Comparison of ENCODE assay signal across 8 cellular contexts in genomic region chr19:12939908-12940533, GRCh38. TPM values are rescaled to one million over a fixed set of nuclear protein-coding genes. Genes with fewer than 3 reads are reported as not detected.
DNase-seq lines count a peak whose midpoint lies in the region; FAIRE-seq and TF ChIP-seq lines count a peak whose summit lies in the region.

No MANE protein-coding gene starts in this region.

- no peaks in the 10 kb centered on the region for H3K27me3 Mint-ChIP-seq in CD4-positive, alpha-beta memory T cell

- H3K23me2 ChIP-seq in H1 (ENCODE audit: low read depth, low read length), result peaks cover 11% of the 10 kb centered on the region; the same call in 1 of the 2 replicates

- H3K79me2 ChIP-seq in OCI-LY1 (ENCODE audit: insufficient read depth, low read length) (peaks cover 20% of the 10 kb centered on the region), H1 (ENCODE audit: control insufficient read depth in 1 of 2, insufficient read depth in 2 of 2, low read length in 2 of 2) (peaks cover 13 to 26% of the 10 kb centered on the region in 2 experiments)

- CTCF ChIA-PET in CD4-positive, alpha-beta memory T cell (lab: Charles Lee; ENCODE audit: partially characterized antibody), result interaction anchor here (1.0 to 1.5 kb wide), 2 partner anchors 25 to 49 kb away, joined by 3 to 4 read pairs; partner anchors contain the start of gene GCDH
- CTCF ChIA-PET in H1 (lab: Charles Lee; ENCODE audit: partially characterized antibody), result interaction anchor here (0.7 kb wide), 1 partner anchor 25 kb away, joined by 5 read pairs; no protein-coding TSS in a partner anchor

- 0 out of 2 replicates have a peak, but pooled peaks cover 3% of the 10 kb centered on the region for H4K20me1 ChIP-seq in OCI-LY1 (ENCODE audit: insufficient read depth, low read length)
- peaks cover 12 to 18% of the 10 kb centered on the region in 2 experiments for H4K20me1 ChIP-seq in H1 (replicated peaks in 1 of 2; ENCODE audit: control insufficient read depth in 1 of 2, insufficient read depth in 2 of 2, low read length in 2 of 2)

- H4K91ac ChIP-seq in H1 (replicated peaks; ENCODE audit: insufficient read length, low read length), result no peak overlapping the region

- peaks cover 0 to 9% (median 0%) of the 10 kb centered on the region in 8 donors for H3K9me3 Mint-ChIP-seq in CD4-positive, alpha-beta memory T cell

- intact Hi-C loops in CD4-positive, alpha-beta memory T cell (cut with micrococcal nuclease), result loop anchor here (10.0 kb wide), 1 partner anchor 205 kb away; the partner anchor contains the start of genes GET3 and TRIR

- H3K4me1 ChIP-seq in CD4-positive, alpha-beta memory T cell (ENCODE audit: insufficient read depth, low read length), result peaks cover 42% of the 10 kb centered on the region
- peaks cover 71% of the 10 kb centered on the region for H3K4me1 ChIP-seq in OCI-LY1 (ENCODE audit: insufficient read depth, low read length, severe bottlenecking)
- H3K4me1 ChIP-seq in H1 (replicated peaks in 1 of 4; ENCODE audit: control insufficient read depth in 3 of 4, insufficient read depth in 4 of 4, low read length in 3 of 4), result peaks cover 0 to 23% (median 13%) of the 10 kb centered on the region in 4 experiments; a peak in 6 of 7 replicates
- H3K4me1 ChIP-seq in neuron (ENCODE audit: insufficient read depth, low read length), result peaks cover 24% of the 10 kb centered on the region

- peaks cover 49% of the 10 kb centered on the region for H3F3A ChIP-seq in OCI-LY1 (ENCODE audit: insufficient read depth, low read length)

- H3K18ac ChIP-seq in H1 (ENCODE audit: extremely low read depth, low read length), result no peak overlapping the region

- DNase-seq in CD4-positive, alpha-beta memory T cell, result no peak
- DNase-seq in H1 (ENCODE audit: low read depth in 1 of 2, low spot score in 2 of 2) (no peak), NCI-H345 treated with DMSO at 0.1 percent for 48 hours (lab: John Stamatoyannopoulos, UW; ENCODE audit: unreplicated experiment) (no peak), D721Med (ENCODE audit: insufficient read length, low spot score) (no peak), NCI-H146 treated with DMSO at 0.1 percent for 48 hours (lab: John Stamatoyannopoulos, UW; ENCODE audit: unreplicated experiment) (no peak)
- DNase-seq in stimulated activated CD4-positive, alpha-beta T cell treated with anti-CD3 and anti-CD28 coated beads, Interleukin-15, amount 100 ng/mL, for 24 hours, result no peak

- H2BK5ac ChIP-seq in H1 (ENCODE audit: low read depth, low read length), result 0 out of 2 replicates have a peak overlapping the region, but pooled peaks have one; percentile 2

- no peak for TF ChIP-seq RAD21 in H1 (IDR thresholded peaks at IDR 0.05 in 1 of 2, conservative IDR thresholded peaks at IDR 0.05 in 1 of 2; ENCODE audit: low read depth in 2 of 2, low read length in 2 of 2)

- H3K4me1 Mint-ChIP-seq in CD4-positive, alpha-beta memory T cell, result peaks cover 23 to 63% (median 38%) of the 10 kb centered on the region in 4 donors

- TF ChIP-seq EP300 in H1 (IDR thresholded peaks at IDR 0.05; ENCODE audit: borderline replicate concordance in 1 of 2, low read depth in 2 of 2, low read length in 2 of 2), result no peak

- H2BK15ac ChIP-seq in H1 (ENCODE audit: low read length), result no peak overlapping the region

- no peak overlapping the region for H2BK12ac ChIP-seq in H1 (ENCODE audit: low read depth, low read length)

- no peak overlapping the region for H4K5ac ChIP-seq in H1 (ENCODE audit: insufficient read length, low read depth, low read length)

- no peaks in the 10 kb centered on the region for H3K27me3 ChIP-seq in CD4-positive, alpha-beta memory T cell (ENCODE audit: insufficient read depth, low read length)
- no peaks in the 10 kb centered on the region for H3K27me3 ChIP-seq in OCI-LY1 (ENCODE audit: insufficient read depth, low read length)
- no peaks in the 10 kb centered on the region for H3K27me3 ChIP-seq in H1 (replicated peaks in 1 of 4; ENCODE audit: control insufficient read depth in 3 of 4, extremely low read depth in 1 of 4, insufficient read depth in 3 of 4, low read length in 3 of 4)
- H3K27me3 ChIP-seq in neuron (ENCODE audit: insufficient read depth, low read length), result no peaks in the 10 kb centered on the region

- no peak overlapping the region for H3K23ac ChIP-seq in H1 (ENCODE audit: insufficient read length)

- H3K27ac Mint-ChIP-seq in CD4-positive, alpha-beta memory T cell, result peak overlapping the region; percentile 96 to 99 (median 98)

- H2BK120ac ChIP-seq in H1 (replicated peaks; ENCODE audit: low read depth, low read length), result no peak overlapping the region

- peak overlapping the region; percentile 97 for H3K9ac ChIP-seq in OCI-LY1 (ENCODE audit: low read length)
- peak overlapping the region in 1 of 4 experiments; percentile 37; a peak in 3 of 7 replicates for H3K9ac ChIP-seq in H1 (replicated peaks in 1 of 4; ENCODE audit: extremely low read depth in 1 of 4, low read depth in 3 of 4, low read length in 3 of 4)

- H3K36me3 Mint-ChIP-seq in CD4-positive, alpha-beta memory T cell, result peaks cover 39 to 54% of the 10 kb centered on the region in 2 donors

- H3K4ac ChIP-seq in H1 (replicated peaks; ENCODE audit: insufficient read length, low read depth, low read length), result no peak overlapping the region

- peak overlapping the region; percentile 94 for H3K4me2 ChIP-seq in OCI-LY1 (ENCODE audit: low read length)
- peak overlapping the region; percentile 75 to 90 for H3K4me2 ChIP-seq in H1 (ENCODE audit: insufficient read depth in 1 of 2, low read depth in 2 of 2, low read length in 2 of 2)

- POLR2A ChIA-PET in CD4-positive, alpha-beta memory T cell (lab: Charles Lee; ENCODE audit: partially characterized antibody), result interaction anchor here (0.6 to 3.1 kb wide), 12 partner anchors 8 to 147 kb away, joined by 3 to 40 read pairs (median 8); partner anchors contain the start of genes DNASE2 and GCDH
- POLR2A ChIA-PET in H1 (lab: Charles Lee; ENCODE audit: partially characterized antibody), result interaction anchor here (0.7 to 3.3 kb wide), 5 partner anchors 8 to 54 kb away, joined by 3 to 71 read pairs (median 6); partner anchors contain the start of genes GADD45GIP1 and GCDH

- H4K8ac ChIP-seq in H1 (ENCODE audit: extremely low read depth, insufficient read depth, low read length), result peak overlapping the region; percentile 42

- H2BK20ac ChIP-seq in H1 (ENCODE audit: low read length), result no peak overlapping the region

- no peaks in the 10 kb centered on the region for H3K9me2 ChIP-seq in OCI-LY1 (ENCODE audit: low read depth, low read length)

- H3K27ac ChIP-seq in CD4-positive, alpha-beta memory T cell (ENCODE audit: low read depth, low read length), result peak overlapping the region; percentile 90
- H3K27ac ChIP-seq in OCI-LY1 (ENCODE audit: low read depth, low read length, poor library complexity, severe bottlenecking), result peak overlapping the region; percentile 87
- H3K27ac ChIP-seq in H1 (ENCODE audit: low read depth, low read length), result no peak overlapping the region

- FAIRE-seq in H1 (lab: Jason Lieb, UNC) (no peak), D721Med (lab: Jason Lieb, UNC) (no peak)

- no peak overlapping the region for H2AK5ac ChIP-seq in H1 (ENCODE audit: low read depth, low read length)

- no peak overlapping the region for H3K56ac ChIP-seq in H1 (replicated peaks; ENCODE audit: insufficient read length, low read depth, low read length)

- no peak overlapping the region for H2AFZ ChIP-seq in OCI-LY1 (ENCODE audit: low read length)
- H2AFZ ChIP-seq in H1 (ENCODE audit: low read length), result no peak overlapping the region
- H2AFZ ChIP-seq in neuron (ENCODE audit: low read depth, low read length), result no peak overlapping the region

- H3K9me3 ChIP-seq in CD4-positive, alpha-beta memory T cell (ENCODE audit: control insufficient read depth in 1 of 2, low read length in 2 of 2), result no peaks in the 10 kb centered on the region
- no peaks in the 10 kb centered on the region for H3K9me3 ChIP-seq in OCI-LY1 (ENCODE audit: low read length)
- no peaks in the 10 kb centered on the region for H3K9me3 ChIP-seq in H1 (ENCODE audit: insufficient read depth in 2 of 2, low read depth in 1 of 2, low read length in 1 of 2)
- H3K9me3 ChIP-seq in neuron (ENCODE audit: low read length), result no peaks in the 10 kb centered on the region

- peak overlapping the region; percentile 94 to 99 (median 98) for H3K4me3 Mint-ChIP-seq in CD4-positive, alpha-beta memory T cell

- no peak overlapping the region for H3K14ac ChIP-seq in H1 (ENCODE audit: insufficient read length)

- no peak for TF ChIP-seq POLR2A in H1 (IDR thresholded peaks at IDR 0.05; ENCODE audit: control extremely low read depth in 1 of 2, low read depth in 2 of 2, low read length in 2 of 2)

- no peaks in the 10 kb centered on the region; the same call in 1 of the 2 replicates for H3K79me1 ChIP-seq in H1 (ENCODE audit: low read depth, low read length)

- peaks cover 48% of the 10 kb centered on the region for H3K36me3 ChIP-seq in CD4-positive, alpha-beta memory T cell (ENCODE audit: insufficient read depth, low read length)
- H3K36me3 ChIP-seq in OCI-LY1 (ENCODE audit: insufficient read depth, low read length), result peaks cover 65% of the 10 kb centered on the region
- peaks cover 19 to 57% (median 38%) of the 10 kb centered on the region in 4 experiments for H3K36me3 ChIP-seq in H1 (ENCODE audit: control insufficient read depth in 2 of 4, insufficient read depth in 4 of 4, low read length in 3 of 4)
- peaks cover 45% of the 10 kb centered on the region for H3K36me3 ChIP-seq in neuron (ENCODE audit: insufficient read depth, low read length)

- TF ChIP-seq CTCF in OCI-LY1 (IDR thresholded peaks at IDR 0.05; ENCODE audit: low read length) (no peak), H1 (IDR thresholded peaks at IDR 0.05; ENCODE audit: control extremely low read depth in 1 of 3, insufficient read depth in 1 of 3, low read depth in 1 of 3, low read length in 3 of 3) (no peak), D721Med (IDR thresholded peaks at IDR 0.05; ENCODE audit: insufficient read depth, missing control alignments) (no peak)

- WGBS in H1 (ENCODE audit: extremely low coverage in 1 of 2, insufficient coverage in 1 of 2, insufficient read length in 1 of 2, insufficient replicate concordance in 2 of 2, low coverage in 1 of 2, low lambda C conversion rate in 2 of 2, missing lambda C conversion rate in 1 of 2), 2 experiments, result 87% methylated on average over 12 of the region's 12 CpGs; no CpG with 5 or more reads in 1 of the 2 experiments

- peak overlapping the region; percentile 49 to 97 for H3K4me3 ChIP-seq in CD4-positive, alpha-beta memory T cell (ENCODE audit: low read length in 2 of 2)
- H3K4me3 ChIP-seq in OCI-LY1 (ENCODE audit: low read depth, low read length, poor library complexity, severe bottlenecking), result peak overlapping the region; percentile 99
- peak overlapping the region; percentile 68 to 97 (median 93); a peak in 5 of 8 replicates for H3K4me3 ChIP-seq in H1 (ENCODE audit: extremely low read depth in 1 of 4, insufficient read depth in 2 of 4, low read depth in 3 of 4, low read length in 4 of 4)
- H3K4me3 ChIP-seq in neuron (ENCODE audit: low read length), result peak overlapping the region; percentile 83

RNA-seq across cellular contexts. Expression of gene CALR, which starts 1.6 kb away (rescaled TPM):
- total RNA-seq in CD4-positive, alpha-beta memory T cell, result 100 to 1,000 TPM; 484 to 499 TPM
- polyA plus RNA-seq in CD4-positive, alpha-beta memory T cell, result 100 to 1,000 TPM in 1 of 2 donors, 10 to 100 TPM in 1; 87.5 to 151 TPM
- total RNA-seq in H1 (2021; fragmentation: NEBNext Ultra II Directional; extraction: Animal tissue kit (Norgen Biotek cat#: 25700)), result 1,155 and 1,177 TPM in 2 replicates
- 418 and 591 TPM in 2 replicates for polyA plus RNA-seq in H1 (2011; rRNA removed)
- polyA plus RNA-seq in H1 (2011; cell fraction: cytosol; rRNA removed), result 688 TPM
- polyA plus RNA-seq in H1 (2011; cell fraction: nucleus; rRNA removed), result 550 TPM
- polyA plus RNA-seq in H1 (2012, experiment 1 of 2), result 1,095 to 1,152 TPM (median 1,124 TPM) in 4 replicates
- polyA plus RNA-seq in H1 (2012, experiment 2 of 2), result 936 TPM
- polyA plus RNA-seq in H1 (2013, experiment 1 of 2), result 1,404 TPM
- polyA plus RNA-seq in H1 (2013, experiment 2 of 2), result 1,687 TPM
- polyA minus RNA-seq in H1 (2011; rRNA and poly(A)+ RNA removed), result 818 and 963 TPM in 2 replicates
- 466 TPM for polyA minus RNA-seq in H1 (2011; cell fraction: cytosol; rRNA and poly(A)+ RNA removed)
- 318 TPM for polyA minus RNA-seq in H1 (2011; cell fraction: nucleus; rRNA and poly(A)+ RNA removed)

RNA-seq across cellular contexts. Expression of gene RAD23A, which starts 5.6 kb away (rescaled TPM):
- 10 to 100 TPM; 88.6 to 98.4 TPM for total RNA-seq in CD4-positive, alpha-beta memory T cell
- polyA plus RNA-seq in CD4-positive, alpha-beta memory T cell, result 100 to 1,000 TPM in 1 of 2 donors, 10 to 100 TPM in 1; 77.0 to 105 TPM
- total RNA-seq in H1 (2021; fragmentation: NEBNext Ultra II Directional; extraction: Animal tissue kit (Norgen Biotek cat#: 25700)), result 73.3 and 76.1 TPM in 2 replicates
- polyA plus RNA-seq in H1 (2011; rRNA removed), result 40.0 and 80.1 TPM in 2 replicates
- 55.5 TPM for polyA plus RNA-seq in H1 (2011; cell fraction: cytosol; rRNA removed)
- polyA plus RNA-seq in H1 (2011; cell fraction: nucleus; rRNA removed), result 103 TPM
- 80.4 to 113 TPM (median 97.5 TPM) in 4 replicates for polyA plus RNA-seq in H1 (2012, experiment 1 of 2)
- polyA plus RNA-seq in H1 (2012, experiment 2 of 2), result 81.2 TPM
- polyA plus RNA-seq in H1 (2013, experiment 1 of 2), result 109 TPM
- polyA plus RNA-seq in H1 (2013, experiment 2 of 2), result 104 TPM
- 20.4 and 29.3 TPM in 2 replicates for polyA minus RNA-seq in H1 (2011; rRNA and poly(A)+ RNA removed)
- polyA minus RNA-seq in H1 (2011; cell fraction: cytosol; rRNA and poly(A)+ RNA removed), result 60.7 TPM
- polyA minus RNA-seq in H1 (2011; cell fraction: nucleus; rRNA and poly(A)+ RNA removed), result 34.6 TPM

RNA-seq across cellular contexts. Expression of gene FARSA, which starts 6.5 kb away (rescaled TPM):
- total RNA-seq in CD4-positive, alpha-beta memory T cell, result 10 to 100 TPM; 53.8 to 59.1 TPM
- polyA plus RNA-seq in CD4-positive, alpha-beta memory T cell, result 10 to 100 TPM; 63.2 to 68.1 TPM
- 103 and 108 TPM in 2 replicates for total RNA-seq in H1 (2021; fragmentation: NEBNext Ultra II Directional; extraction: Animal tissue kit (Norgen Biotek cat#: 25700))
- polyA plus RNA-seq in H1 (2011; rRNA removed), result 61.0 and 100 TPM in 2 replicates
- 56.1 TPM for polyA plus RNA-seq in H1 (2011; cell fraction: cytosol; rRNA removed)
- polyA plus RNA-seq in H1 (2011; cell fraction: nucleus; rRNA removed), result 120 TPM
- polyA plus RNA-seq in H1 (2012, experiment 1 of 2), result 94.6 to 115 TPM (median 113 TPM) in 4 replicates
- 120 TPM for polyA plus RNA-seq in H1 (2012, experiment 2 of 2)
- polyA plus RNA-seq in H1 (2013, experiment 1 of 2), result 66.3 TPM
- 62.2 TPM for polyA plus RNA-seq in H1 (2013, experiment 2 of 2)
- polyA minus RNA-seq in H1 (2011; rRNA and poly(A)+ RNA removed), result 28.3 and 36.2 TPM in 2 replicates
- 33.0 TPM for polyA minus RNA-seq in H1 (2011; cell fraction: cytosol; rRNA and poly(A)+ RNA removed)
- polyA minus RNA-seq in H1 (2011; cell fraction: nucleus; rRNA and poly(A)+ RNA removed), result 41.7 TPM

RNA-seq across cellular contexts. Expression of gene GADD45GIP1, which starts 17.0 kb away (rescaled TPM):
- total RNA-seq in CD4-positive, alpha-beta memory T cell, result 10 to 100 TPM; 14.7 to 17.9 TPM
- 10 to 100 TPM; 61.0 to 65.1 TPM for polyA plus RNA-seq in CD4-positive, alpha-beta memory T cell
- total RNA-seq in H1 (2021; fragmentation: NEBNext Ultra II Directional; extraction: Animal tissue kit (Norgen Biotek cat#: 25700)), result 42.2 and 45.5 TPM in 2 replicates
- 42.6 and 58.5 TPM in 2 replicates for polyA plus RNA-seq in H1 (2011; rRNA removed)
- polyA plus RNA-seq in H1 (2011; cell fraction: cytosol; rRNA removed), result 69.9 TPM
- 48.3 TPM for polyA plus RNA-seq in H1 (2011; cell fraction: nucleus; rRNA removed)
- 29.8 to 63.8 TPM (median 59.7 TPM) in 4 replicates for polyA plus RNA-seq in H1 (2012, experiment 1 of 2)
- 33.7 TPM for polyA plus RNA-seq in H1 (2012, experiment 2 of 2)
- 51.0 TPM for polyA plus RNA-seq in H1 (2013, experiment 1 of 2)
- polyA plus RNA-seq in H1 (2013, experiment 2 of 2), result 51.7 TPM
- polyA minus RNA-seq in H1 (2011; rRNA and poly(A)+ RNA removed), result 3.9 and 4.2 TPM in 2 replicates
- polyA minus RNA-seq in H1 (2011; cell fraction: cytosol; rRNA and poly(A)+ RNA removed), result 18.5 TPM
- 9.9 TPM for polyA minus RNA-seq in H1 (2011; cell fraction: nucleus; rRNA and poly(A)+ RNA removed)

RNA-seq across cellular contexts. Expression of gene SYCE2, which starts 20.9 kb away (rescaled TPM):
- total RNA-seq in CD4-positive, alpha-beta memory T cell, result under 1 TPM in 1 of 2 experiments, not detected in 1; 0.79 TPM
- not detected for polyA plus RNA-seq in CD4-positive, alpha-beta memory T cell
- 0.46 and 0.97 TPM in 2 replicates for total RNA-seq in H1 (2021; fragmentation: NEBNext Ultra II Directional; extraction: Animal tissue kit (Norgen Biotek cat#: 25700))
- 0.69 and 0.71 TPM in 2 replicates for polyA plus RNA-seq in H1 (2011; rRNA removed)
- polyA plus RNA-seq in H1 (2011; cell fraction: cytosol; rRNA removed), result 1.0 TPM
- 0.68 TPM for polyA plus RNA-seq in H1 (2011; cell fraction: nucleus; rRNA removed)
- 0.82 to 4.0 TPM (median 2.7 TPM) in 4 replicates for polyA plus RNA-seq in H1 (2012, experiment 1 of 2)
- 0.88 TPM for polyA plus RNA-seq in H1 (2012, experiment 2 of 2)
- 1.0 TPM for polyA plus RNA-seq in H1 (2013, experiment 1 of 2)
- 1.0 TPM for polyA plus RNA-seq in H1 (2013, experiment 2 of 2)
- 0.32 and 0.38 TPM in 2 replicates for polyA minus RNA-seq in H1 (2011; rRNA and poly(A)+ RNA removed)
- not detected for polyA minus RNA-seq in H1 (2011; cell fraction: cytosol; rRNA and poly(A)+ RNA removed)
- not detected for polyA minus RNA-seq in H1 (2011; cell fraction: nucleus; rRNA and poly(A)+ RNA removed)
